In the genomic region with DNA sequence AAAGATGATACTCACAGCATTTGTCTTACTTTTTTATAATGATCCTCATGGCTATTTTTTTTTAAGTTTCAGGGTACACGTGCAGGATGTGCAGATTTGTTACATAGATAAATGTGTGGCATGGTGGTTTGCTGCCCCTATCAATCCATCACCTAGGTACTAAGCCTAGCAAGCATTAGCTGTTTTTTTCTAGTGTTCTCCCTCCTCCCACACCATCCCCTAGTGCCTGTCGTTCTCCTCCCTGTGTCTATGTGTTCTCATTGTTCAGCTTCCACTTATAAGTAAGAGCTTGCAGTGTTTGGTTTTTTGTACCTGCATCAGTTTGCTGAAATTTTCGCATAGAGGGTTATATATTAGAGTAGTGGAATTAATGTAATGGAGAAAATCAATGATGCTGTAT, we compare ENCODE assay signal across 22 cellular contexts.
A peak's percentile ranks its signal among the peaks of the same experiment; 100 is the strongest.
DNase-seq lines count a peak whose midpoint lies in the region; ATAC-seq and TF ChIP-seq lines count a peak whose summit lies in the region.
"Had no signal": no experiment of that assay in that cellular context is flagged by ENCODE, and none has a peak within 500 bp of the region (broad histone marks: within the 10 kb centered on the region; RNA-seq: fewer than 3 reads in every experiment).

No MANE protein-coding gene starts in this region.

- H2AFZ ChIP-seq in mammary epithelial cell (ENCODE audit: low read depth, low read length), result no peak overlapping the region
- H2AFZ ChIP-seq: GM23248 had no signal

- BruUV-seq in mammary epithelial cell (replicated peaks; lab: Mats Ljungman, UMichigan), result no TSS peak

- WGBS in mammary epithelial cell (ENCODE audit: low coverage, missing lambda C conversion rate), result 22% methylated on average over 3 of the region's 3 CpGs

- no peaks in the 10 kb centered on the region for H3K36me3 Mint-ChIP-seq in effector memory CD8-positive, alpha-beta T cell (ENCODE audit: insufficient read depth)
- H3K36me3 Mint-ChIP-seq: CD8-positive, alpha-beta T cell had no signal

- in situ Hi-C loops in mammary epithelial cell (cut with MboI; ENCODE audit: low sequenced_read_pairs in 2 of 2), result no loop called here

- H3K9me3 ChIP-seq in mammary epithelial cell (replicated peaks; ENCODE audit: insufficient read depth, low read length), result no peaks in the 10 kb centered on the region
- H3K9me3 ChIP-seq: BLaER1 treated with 17β-estradiol and CSF1 and Interleukin-3, amounts not matched to agents 10 nM and 100 nM; HAP-1 had no signal

- no peaks in the 10 kb centered on the region for H3K4me1 Mint-ChIP-seq in effector memory CD8-positive, alpha-beta T cell (ENCODE audit: low read depth in 2 of 2)

- ATAC-seq in effector memory CD8-positive, alpha-beta T cell (replicated peaks), result no peak
- ATAC-seq: CD8-positive, alpha-beta T cell had no signal

- no peaks in the 10 kb centered on the region for H3K4me1 ChIP-seq in mammary epithelial cell (ENCODE audit: insufficient read depth, low read length)
- H3K4me1 ChIP-seq: BLaER1 treated with 17β-estradiol and CSF1 and Interleukin-3, amounts not matched to agents 10 nM and 100 nM; HAP-1 had no signal

- H3K4me2 ChIP-seq in mammary epithelial cell (ENCODE audit: insufficient read depth, low read depth, low read length), result no peak overlapping the region
- H3K4me2 ChIP-seq: BLaER1 treated with 17β-estradiol and CSF1 and Interleukin-3, amounts not matched to agents 10 nM and 100 nM had no signal

- no peak overlapping the region for H3K9ac ChIP-seq in mammary epithelial cell (ENCODE audit: insufficient read depth, low read length)
- H3K9ac ChIP-seq: BLaER1 treated with 17β-estradiol and CSF1 and Interleukin-3, amounts not matched to agents 10 nM and 100 nM; GM23248 had no signal

- no peaks in the 10 kb centered on the region for H4K20me1 ChIP-seq in mammary epithelial cell (ENCODE audit: insufficient read depth, low read length)
- H4K20me1 ChIP-seq: BLaER1 treated with 17β-estradiol and CSF1 and Interleukin-3, amounts not matched to agents 10 nM and 100 nM had no signal

- no peaks in the 10 kb centered on the region for H3K27me3 Mint-ChIP-seq in effector memory CD8-positive, alpha-beta T cell

- H3K4me3 ChIP-seq in mammary epithelial cell (replicated peaks in 1 of 3; ENCODE audit: insufficient read depth in 1 of 3, low read depth in 2 of 3, low read length in 3 of 3), result no peak overlapping the region
- H3K4me3 ChIP-seq: BLaER1 treated with 17β-estradiol and CSF1 and Interleukin-3, amounts not matched to agents 10 nM and 100 nM; GM23248; HAP-1 had no signal

- H3K4me3 Mint-ChIP-seq in effector memory CD8-positive, alpha-beta T cell, result no peak overlapping the region
- H3K4me3 Mint-ChIP-seq: CD8-positive, alpha-beta T cell; T-helper 1 cell treated with Interleukin-12 subunit alpha and Interleukin-12 subunit beta and Interleukin-4 antibody, amounts not matched to agents 30 μg/mL and 1 μg/mL, for 36 hours had no signal

- intact Hi-C loops in mammary epithelial cell (cut with micrococcal nuclease), result no loop called here

- peaks cover 12 to 20% of the 10 kb centered on the region in 2 donors for H3K9me3 Mint-ChIP-seq in effector memory CD8-positive, alpha-beta T cell

- CTCF ChIA-PET in mammary epithelial cell (lab: Charles Lee; ENCODE audit: low non-redundant PET), result no interaction called here

- no peaks in the 10 kb centered on the region for H3K36me3 ChIP-seq in mammary epithelial cell (ENCODE audit: insufficient read depth, low read length)
- H3K36me3 ChIP-seq: BLaER1 treated with 17β-estradiol and CSF1 and Interleukin-3, amounts not matched to agents 10 nM and 100 nM; HAP-1 had no signal

- no peak overlapping the region for H3K27ac Mint-ChIP-seq in effector memory CD8-positive, alpha-beta T cell
- H3K27ac Mint-ChIP-seq: CD8-positive, alpha-beta T cell; T-helper 1 cell treated with Interleukin-12 subunit alpha and Interleukin-12 subunit beta and Interleukin-4 antibody, amounts not matched to agents 30 μg/mL and 1 μg/mL, for 36 hours had no signal

- DNase-seq in DMS53 (lab: John Stamatoyannopoulos, UW) (peak; percentile 39), DMS53 treated with DMSO at 0.1 percent for 48 hours (lab: John Stamatoyannopoulos, UW; ENCODE audit: unreplicated experiment) (no peak), NCI-H1417 treated with DMSO at 0.1 percent for 48 hours (lab: John Stamatoyannopoulos, UW) (peak; percentile 17), NCI-H345 treated with DMSO at 0.1 percent for 48 hours (lab: John Stamatoyannopoulos, UW; ENCODE audit: unreplicated experiment) (peak; percentile 4), left kidney (ENCODE audit: low read depth, low spot score) (peak; percentile 3), COR-L47 (lab: John Stamatoyannopoulos, UW) (no peak), mammary epithelial cell (no peak)
- DNase-seq in effector memory CD8-positive, alpha-beta T cell, result no peak
- DNase-seq: ACHN; Calu3; CD8-positive, alpha-beta T cell; DMS79; GM23248; KG1; NCI-H1092 treated with DMSO at 0.1 percent for 48 hours; NCI-H2029 treated with DMSO at 0.1 percent for 48 hours; OCI-M1; T1000 had no signal

- no peaks in the 10 kb centered on the region for H3K27me3 ChIP-seq in mammary epithelial cell (ENCODE audit: insufficient read depth, low read length)
- H3K27me3 ChIP-seq: BLaER1 treated with 17β-estradiol and CSF1 and Interleukin-3, amounts not matched to agents 10 nM and 100 nM had no signal

- TF ChIP-seq CTCF in mammary epithelial cell (conservative IDR thresholded peaks at IDR 0.05 in 1 of 2, IDR thresholded peaks at IDR 0.05 in 1 of 2; ENCODE audit: extremely low read depth in 1 of 2, insufficient read depth in 1 of 2, low read depth in 1 of 2, low read length in 2 of 2), result no peak

- no peaks in the 10 kb centered on the region for H3K79me2 ChIP-seq in mammary epithelial cell (ENCODE audit: insufficient read depth, low read length)

- no peak overlapping the region for H3K27ac ChIP-seq in mammary epithelial cell (ENCODE audit: insufficient read depth, low read depth, low read length)
- H3K27ac ChIP-seq: 22Rv1; BLaER1 treated with 17β-estradiol and CSF1 and Interleukin-3, amounts not matched to agents 10 nM and 100 nM; GM23248 had no signal

- dilution Hi-C loops in mammary epithelial cell (cut with HindIII; ENCODE audit: low sequenced_read_pairs), result no loop called here

Comparison
In these comparisons a context has a peak if more than half of its experiments do, and no peak if none do; other contexts are left out.
1. DNase-seq: peak in DMS53 (single experiment), NCI-H1417 treated with DMSO at 0.1 percent for 48 hours (single experiment), NCI-H345 treated with DMSO at 0.1 percent for 48 hours (single experiment) and left kidney (single experiment); none in DMS53 treated with DMSO at 0.1 percent for 48 hours (single experiment), COR-L47 (single experiment), mammary epithelial cell (single experiment) and effector memory CD8-positive, alpha-beta T cell (0 of 3).